8 cellular contexts compared by ENCODE assay signal in genomic region chr15:74843891-74844299, GRCh38. TPM values are rescaled to one million over a fixed set of nuclear protein-coding genes. Genes with fewer than 3 reads are reported as not detected.
DNase-seq lines count a peak whose midpoint lies in the region; FAIRE-seq and TF ChIP-seq lines count a peak whose summit lies in the region.

No MANE protein-coding gene starts in this region.

- no peak overlapping the region for H2BK15ac ChIP-seq in H1 (ENCODE audit: low read length)

- no peak overlapping the region for H3K23ac ChIP-seq in H1 (ENCODE audit: insufficient read length)

- H3K56ac ChIP-seq in H1 (replicated peaks; ENCODE audit: insufficient read length, low read depth, low read length): no peak overlapping the region

- no peaks in the 10 kb centered on the region for H3K27me3 ChIP-seq in OCI-LY1 (ENCODE audit: insufficient read depth, low read length)
- no peaks in the 10 kb centered on the region for H3K27me3 ChIP-seq in H1 (replicated peaks in 1 of 4; ENCODE audit: control insufficient read depth in 3 of 4, extremely low read depth in 1 of 4, insufficient read depth in 3 of 4, low read length in 3 of 4)

- H3K4me3 ChIP-seq in OCI-LY1 (ENCODE audit: low read depth, low read length, poor library complexity, severe bottlenecking) (peak overlapping the region; percentile 78), H1 (ENCODE audit: extremely low read depth in 1 of 4, insufficient read depth in 2 of 4, low read depth in 3 of 4, low read length in 4 of 4) (peak overlapping the region in 2 of 4 experiments; percentile 89 to 92; a peak in 4 of 8 replicates)

- TF ChIP-seq CTCF in OCI-LY1 (IDR thresholded peaks at IDR 0.05; ENCODE audit: low read length) (no peak), H1 (IDR thresholded peaks at IDR 0.05; ENCODE audit: control extremely low read depth in 1 of 3, insufficient read depth in 1 of 3, low read depth in 1 of 3, low read length in 3 of 3) (no peak)

- peak overlapping the region; percentile 73 for H3K4me2 ChIP-seq in OCI-LY1 (ENCODE audit: low read length)
- peak overlapping the region; percentile 75 to 82; a peak in 3 of 4 replicates for H3K4me2 ChIP-seq in H1 (ENCODE audit: insufficient read depth in 1 of 2, low read depth in 2 of 2, low read length in 2 of 2)

- no peak overlapping the region for H4K8ac ChIP-seq in H1 (ENCODE audit: extremely low read depth, insufficient read depth, low read length)

- WGBS in H1 (ENCODE audit: extremely low coverage in 1 of 2, insufficient coverage in 1 of 2, insufficient read length in 1 of 2, insufficient replicate concordance in 2 of 2, low coverage in 1 of 2, low lambda C conversion rate in 2 of 2, missing lambda C conversion rate in 1 of 2), 2 experiments: 83% methylated on average over 12 of the region's 12 CpGs; no CpG with 5 or more reads in 1 of the 2 experiments

- H3K9me3 ChIP-seq in ES-I3 (ENCODE audit: control insufficient read depth, insufficient read depth, low read length): no peaks in the 10 kb centered on the region
- H3K9me3 ChIP-seq in OCI-LY1 (ENCODE audit: low read length): no peaks in the 10 kb centered on the region
- H3K9me3 ChIP-seq in H1 (ENCODE audit: insufficient read depth in 2 of 2, low read depth in 1 of 2, low read length in 1 of 2): no peaks in the 10 kb centered on the region

- H3K36me3 ChIP-seq in ES-I3 (ENCODE audit: insufficient read depth, low read length) (no peaks in the 10 kb centered on the region; the same call in 1 of the 2 replicates), OCI-LY1 (ENCODE audit: insufficient read depth, low read length) (peaks cover 33% of the 10 kb centered on the region; the same call in 1 of the 2 replicates), H1 (ENCODE audit: control insufficient read depth in 2 of 4, insufficient read depth in 4 of 4, low read length in 3 of 4) (peaks cover 3 to 18% (median 9%) of the 10 kb centered on the region in 4 experiments; a peak in 6 of 8 replicates)

- TF ChIP-seq POLR2A in H1 (IDR thresholded peaks at IDR 0.05; ENCODE audit: control extremely low read depth in 1 of 2, low read depth in 2 of 2, low read length in 2 of 2): no peak

- DNase-seq in H1 (ENCODE audit: low read depth in 1 of 2, low spot score in 2 of 2) (no peak), retina (peak; percentile 35), DMS53 treated with DMSO at 0.1 percent for 48 hours (lab: John Stamatoyannopoulos, UW; ENCODE audit: unreplicated experiment) (no peak), SKM-1 (lab: John Stamatoyannopoulos, UW; ENCODE audit: unreplicated experiment) (no peak), COR-L47 (lab: John Stamatoyannopoulos, UW) (no peak), hepatic stellate cell (ENCODE audit: low spot score) (no peak)

- CTCF ChIA-PET in H1 (lab: Charles Lee; ENCODE audit: partially characterized antibody): interaction anchor here (0.7 to 2.5 kb wide), 16 partner anchors 8 to 106 kb away, joined by 3 to 24 read pairs (median 6); no protein-coding TSS in a partner anchor

- H4K20me1 ChIP-seq in OCI-LY1 (ENCODE audit: insufficient read depth, low read length) (no peaks in the 10 kb centered on the region), H1 (replicated peaks in 1 of 2; ENCODE audit: control insufficient read depth in 1 of 2, insufficient read depth in 2 of 2, low read length in 2 of 2) (peaks cover 2 to 4% of the 10 kb centered on the region in 2 experiments)

- TF ChIP-seq EP300 in H1 (IDR thresholded peaks at IDR 0.05; ENCODE audit: borderline replicate concordance in 1 of 2, low read depth in 2 of 2, low read length in 2 of 2): no peak

- H4K5ac ChIP-seq in H1 (ENCODE audit: insufficient read length, low read depth, low read length): no peak overlapping the region

- POLR2A ChIA-PET in H1 (lab: Charles Lee; ENCODE audit: partially characterized antibody): interaction anchor here (0.8 to 4.1 kb wide), 6 partner anchors 11 to 63 kb away, joined by 3 to 23 read pairs (median 4); partner anchors contain the start of gene FAM219B

- no peaks in the 10 kb centered on the region for H3K79me2 ChIP-seq in OCI-LY1 (ENCODE audit: insufficient read depth, low read length)
- no peaks in the 10 kb centered on the region for H3K79me2 ChIP-seq in H1 (ENCODE audit: control insufficient read depth in 1 of 2, insufficient read depth in 2 of 2, low read length in 2 of 2)

- H3K9ac ChIP-seq in ES-I3 (ENCODE audit: low read depth, low read length) (peak overlapping the region; percentile 82), OCI-LY1 (ENCODE audit: low read length) (peak overlapping the region; percentile 65), H1 (replicated peaks in 1 of 4; ENCODE audit: extremely low read depth in 1 of 4, low read depth in 3 of 4, low read length in 3 of 4) (peak overlapping the region in 1 of 4 experiments; percentile 85; a peak in 2 of 7 replicates)

- H3K27ac ChIP-seq in OCI-LY1 (ENCODE audit: low read depth, low read length, poor library complexity, severe bottlenecking): peak overlapping the region; percentile 67
- H3K27ac ChIP-seq in H1 (ENCODE audit: low read depth, low read length): no peak overlapping the region

- no peaks in the 10 kb centered on the region for H3K4me1 ChIP-seq in ES-I3 (ENCODE audit: insufficient read depth, low read length)
- peaks cover 51% of the 10 kb centered on the region for H3K4me1 ChIP-seq in OCI-LY1 (ENCODE audit: insufficient read depth, low read length, severe bottlenecking)
- H3K4me1 ChIP-seq in H1 (replicated peaks in 1 of 4; ENCODE audit: control insufficient read depth in 3 of 4, insufficient read depth in 4 of 4, low read length in 3 of 4): peaks cover 0 to 13% (median 8%) of the 10 kb centered on the region in 4 experiments; a peak in 6 of 7 replicates

- no peak overlapping the region for H3K14ac ChIP-seq in H1 (ENCODE audit: insufficient read length)

- H3F3A ChIP-seq in OCI-LY1 (ENCODE audit: insufficient read depth, low read length): no peaks in the 10 kb centered on the region

- no peak overlapping the region for H2AK5ac ChIP-seq in H1 (ENCODE audit: low read depth, low read length)

- no peak overlapping the region for H3K18ac ChIP-seq in H1 (ENCODE audit: extremely low read depth, low read length)

- H4K91ac ChIP-seq in H1 (replicated peaks; ENCODE audit: insufficient read length, low read length): no peak overlapping the region

- no peak overlapping the region for H3K4ac ChIP-seq in H1 (replicated peaks; ENCODE audit: insufficient read length, low read depth, low read length)

- H2BK12ac ChIP-seq in H1 (ENCODE audit: low read depth, low read length): no peak overlapping the region

- peaks cover 7% of the 10 kb centered on the region; the same call in 1 of the 2 replicates for H3K23me2 ChIP-seq in H1 (ENCODE audit: low read depth, low read length)

- 0 out of 2 replicates have a peak, but pooled peaks cover 2% of the 10 kb centered on the region for H3K79me1 ChIP-seq in H1 (ENCODE audit: low read depth, low read length)

- TF ChIP-seq RAD21 in H1 (IDR thresholded peaks at IDR 0.05 in 1 of 2, conservative IDR thresholded peaks at IDR 0.05 in 1 of 2; ENCODE audit: low read depth in 2 of 2, low read length in 2 of 2): no peak

- H3K9me2 ChIP-seq in OCI-LY1 (ENCODE audit: low read depth, low read length): no peaks in the 10 kb centered on the region

- no peak overlapping the region for H2AFZ ChIP-seq in OCI-LY1 (ENCODE audit: low read length)
- no peak overlapping the region for H2AFZ ChIP-seq in H1 (ENCODE audit: low read length)

- H2BK5ac ChIP-seq in H1 (ENCODE audit: low read depth, low read length): no peak overlapping the region

- no peak overlapping the region for H2BK20ac ChIP-seq in H1 (ENCODE audit: low read length)

- H2BK120ac ChIP-seq in H1 (replicated peaks; ENCODE audit: low read depth, low read length): no peak overlapping the region

- FAIRE-seq in H1 (lab: Jason Lieb, UNC): no peak

RNA-seq across cellular contexts. Expression of gene ULK3, which starts 0.9 kb away (rescaled TPM):
- total RNA-seq in H1 (2021; fragmentation: NEBNext Ultra II Directional; extraction: Animal tissue kit (Norgen Biotek cat#: 25700)): 25.0 and 27.1 TPM in 2 replicates
- 34.4 and 52.2 TPM in 2 replicates for polyA plus RNA-seq in H1 (2011; rRNA removed)
- 39.6 TPM for polyA plus RNA-seq in H1 (2011; cell fraction: cytosol; rRNA removed)
- polyA plus RNA-seq in H1 (2011; cell fraction: nucleus; rRNA removed): 241 TPM
- 23.8 to 32.8 TPM (median 27.6 TPM) in 4 replicates for polyA plus RNA-seq in H1 (2012, experiment 1 of 2)
- polyA plus RNA-seq in H1 (2012, experiment 2 of 2): 22.2 TPM
- polyA plus RNA-seq in H1 (2013, experiment 1 of 2): 23.5 TPM
- polyA plus RNA-seq in H1 (2013, experiment 2 of 2): 20.5 TPM
- polyA minus RNA-seq in H1 (2011; rRNA and poly(A)+ RNA removed): 22.9 and 29.2 TPM in 2 replicates
- polyA minus RNA-seq in H1 (2011; cell fraction: cytosol; rRNA and poly(A)+ RNA removed): 14.8 TPM
- 30.0 TPM for polyA minus RNA-seq in H1 (2011; cell fraction: nucleus; rRNA and poly(A)+ RNA removed)

RNA-seq across cellular contexts. Expression of gene CPLX3, which starts 17.5 kb away (rescaled TPM):
- total RNA-seq in H1 (2021; fragmentation: NEBNext Ultra II Directional; extraction: Animal tissue kit (Norgen Biotek cat#: 25700)): not detected in 2 replicates
- polyA plus RNA-seq in H1 (2011; rRNA removed): 0.17 and 0.27 TPM in 2 replicates
- 0.23 TPM for polyA plus RNA-seq in H1 (2011; cell fraction: cytosol; rRNA removed)
- 0.16 TPM for polyA plus RNA-seq in H1 (2011; cell fraction: nucleus; rRNA removed)
- polyA plus RNA-seq in H1 (2012, experiment 1 of 2): 0.08 to 0.19 TPM (median 0.08 TPM) in 3 of 4 replicates, not detected in the other
- 0.09 TPM for polyA plus RNA-seq in H1 (2012, experiment 2 of 2)
- 0.10 TPM for polyA plus RNA-seq in H1 (2013, experiment 1 of 2)
- polyA plus RNA-seq in H1 (2013, experiment 2 of 2): 0.11 TPM
- 0.28 TPM in 1 of 2 replicates, not detected in the other for polyA minus RNA-seq in H1 (2011; rRNA and poly(A)+ RNA removed)
- polyA minus RNA-seq in H1 (2011; cell fraction: cytosol; rRNA and poly(A)+ RNA removed): not detected
- not detected for polyA minus RNA-seq in H1 (2011; cell fraction: nucleus; rRNA and poly(A)+ RNA removed)

RNA-seq across cellular contexts. Expression of gene SCAMP2, which starts 29.3 kb away (rescaled TPM):
- total RNA-seq in H1 (2021; fragmentation: NEBNext Ultra II Directional; extraction: Animal tissue kit (Norgen Biotek cat#: 25700)): 40.3 and 41.7 TPM in 2 replicates
- polyA plus RNA-seq in H1 (2011; rRNA removed): 112 and 131 TPM in 2 replicates
- 54.5 TPM for polyA plus RNA-seq in H1 (2011; cell fraction: cytosol; rRNA removed)
- 69.7 TPM for polyA plus RNA-seq in H1 (2011; cell fraction: nucleus; rRNA removed)
- 32.4 to 42.6 TPM (median 38.6 TPM) in 4 replicates for polyA plus RNA-seq in H1 (2012, experiment 1 of 2)
- 42.5 TPM for polyA plus RNA-seq in H1 (2012, experiment 2 of 2)
- 49.4 TPM for polyA plus RNA-seq in H1 (2013, experiment 1 of 2)
- 59.2 TPM for polyA plus RNA-seq in H1 (2013, experiment 2 of 2)
- polyA minus RNA-seq in H1 (2011; rRNA and poly(A)+ RNA removed): 83.8 and 86.8 TPM in 2 replicates
- polyA minus RNA-seq in H1 (2011; cell fraction: cytosol; rRNA and poly(A)+ RNA removed): 39.1 TPM
- 29.2 TPM for polyA minus RNA-seq in H1 (2011; cell fraction: nucleus; rRNA and poly(A)+ RNA removed)

RNA-seq across cellular contexts. Expression of gene LMAN1L, which starts 31.3 kb away (rescaled TPM):
- total RNA-seq in H1 (2021; fragmentation: NEBNext Ultra II Directional; extraction: Animal tissue kit (Norgen Biotek cat#: 25700)): not detected in 2 replicates
- not detected in 2 replicates for polyA plus RNA-seq in H1 (2011; rRNA removed)
- 0.03 TPM for polyA plus RNA-seq in H1 (2011; cell fraction: cytosol; rRNA removed)
- polyA plus RNA-seq in H1 (2011; cell fraction: nucleus; rRNA removed): not detected
- not detected in 4 replicates for polyA plus RNA-seq in H1 (2012, experiment 1 of 2)
- polyA plus RNA-seq in H1 (2012, experiment 2 of 2): not detected
- polyA plus RNA-seq in H1 (2013, experiment 1 of 2): not detected
- not detected for polyA plus RNA-seq in H1 (2013, experiment 2 of 2)
- polyA minus RNA-seq in H1 (2011; rRNA and poly(A)+ RNA removed): not detected in 2 replicates
- polyA minus RNA-seq in H1 (2011; cell fraction: cytosol; rRNA and poly(A)+ RNA removed): not detected
- not detected for polyA minus RNA-seq in H1 (2011; cell fraction: nucleus; rRNA and poly(A)+ RNA removed)

RNA-seq across cellular contexts. Expression of gene MPI, which starts 45.9 kb away (rescaled TPM):
- 31.0 and 32.9 TPM in 2 replicates for total RNA-seq in H1 (2021; fragmentation: NEBNext Ultra II Directional; extraction: Animal tissue kit (Norgen Biotek cat#: 25700))
- polyA plus RNA-seq in H1 (2011; rRNA removed): 74.8 and 79.0 TPM in 2 replicates
- 88.7 TPM for polyA plus RNA-seq in H1 (2011; cell fraction: cytosol; rRNA removed)
- polyA plus RNA-seq in H1 (2011; cell fraction: nucleus; rRNA removed): 104 TPM
- 44.3 to 62.8 TPM (median 52.9 TPM) in 4 replicates for polyA plus RNA-seq in H1 (2012, experiment 1 of 2)
- polyA plus RNA-seq in H1 (2012, experiment 2 of 2): 63.0 TPM
- polyA plus RNA-seq in H1 (2013, experiment 1 of 2): 23.0 TPM
- polyA plus RNA-seq in H1 (2013, experiment 2 of 2): 22.5 TPM
- polyA minus RNA-seq in H1 (2011; rRNA and poly(A)+ RNA removed): 100 and 102 TPM in 2 replicates
- 31.6 TPM for polyA minus RNA-seq in H1 (2011; cell fraction: cytosol; rRNA and poly(A)+ RNA removed)
- 57.5 TPM for polyA minus RNA-seq in H1 (2011; cell fraction: nucleus; rRNA and poly(A)+ RNA removed)
